21 cellular contexts compared by ENCODE assay signal in genomic region chr19:5075603-5076002, GRCh38.
DNase-seq lines count a peak whose midpoint lies in the region; ATAC-seq, FAIRE-seq and TF ChIP-seq lines count a peak whose summit lies in the region.
"Had no signal": no experiment of that assay in that cellular context is flagged by ENCODE, and none has a peak within 500 bp of the region (broad histone marks: within the 10 kb centered on the region; RNA-seq: fewer than 3 reads in every experiment).

No MANE protein-coding gene starts in this region.

- no peak for DNase-seq in GM23338 (ENCODE audit: low spot score)
- peak; percentile 56 for DNase-seq in activated CD8-positive, alpha-beta memory T cell treated with anti-CD3 and anti-CD28 coated beads, Interleukin-2, amount 50 U/mL, for 48 hours
- peak in 4 of 10 donors; percentile 14 to 40 (median 30) for DNase-seq in naive thymus-derived CD8-positive, alpha-beta T cell
- DNase-seq in RCC 7860 (ENCODE audit: low spot score), result no peak
- DNase-seq: activated CD4-positive, alpha-beta T cell treated with anti-CD3 and anti-CD28 coated beads for 48 hours; activated T-cell treated with anti-CD3 and anti-CD28 coated beads, Interleukin-2, amount 50 U/mL, for 4 hours; amygdala; caudate nucleus; gastrocnemius medialis; midbrain; NCI-H1105 treated with DMSO at 0.1 percent for 48 hours; NCI-H2107; NCI-H526; tibial artery had no signal

- H2AFZ ChIP-seq in GM23338, result no peak overlapping the region
- H2AFZ ChIP-seq: neural progenitor cell had no signal

- H3K79me2 ChIP-seq in GM23338 (replicated peaks; ENCODE audit: insufficient read depth), result no peaks in the 10 kb centered on the region

- H3K9me2 ChIP-seq in GM23338 (ENCODE audit: insufficient read depth), result no peaks in the 10 kb centered on the region

- peaks cover 0 to 22% (median 5%) of the 10 kb centered on the region in 11 experiments; a peak in 9 of 22 replicates for H3K27me3 ChIP-seq in BLaER1 treated with 17β-estradiol and CSF1 and Interleukin-3, amounts not matched to agents 10 nM and 100 nM
- H3K27me3 ChIP-seq in GM23338 (ENCODE audit: insufficient read depth), result no peaks in the 10 kb centered on the region
- H3K27me3 ChIP-seq: gastrocnemius medialis, neural progenitor cell, tibial artery had no signal

- H3K4me2 ChIP-seq in BLaER1 treated with 17β-estradiol and CSF1 and Interleukin-3, amounts not matched to agents 10 nM and 100 nM, result peak overlapping the region; percentile 71 to 99 (median 94); a peak in 19 of 22 replicates
- H3K4me2 ChIP-seq in GM23338, result no peak overlapping the region
- H3K4me2 ChIP-seq: KMS-11, neural progenitor cell had no signal

- ATAC-seq in GM23338, result no peak
- ATAC-seq in naive thymus-derived CD8-positive, alpha-beta T cell, result peak; percentile 58 to 72
- no peak for ATAC-seq in HG03469 (IDR thresholded peaks at IDR 0.05; ENCODE audit: unreplicated experiment)
- no peak for ATAC-seq in GM18907 (IDR thresholded peaks at IDR 0.05; ENCODE audit: unreplicated experiment)
- ATAC-seq: esophagus mucosa, gastrocnemius medialis, Right ventricle myocardium inferior had no signal

- H3K27ac Mint-ChIP-seq in GM23338, result peak overlapping the region; percentile 52; the same call in 1 of the 2 replicates
- H3K27ac Mint-ChIP-seq in naive thymus-derived CD8-positive, alpha-beta T cell, result peak overlapping the region in 5 of 10 donors; percentile 39 to 90 (median 80)
- H3K27ac Mint-ChIP-seq: neural progenitor cell had no signal

- no peak overlapping the region for H3K27ac ChIP-seq in BLaER1 treated with 17β-estradiol and CSF1 and Interleukin-3, amounts not matched to agents 10 nM and 100 nM
- no peak overlapping the region for H3K27ac ChIP-seq in GM23338 (ENCODE audit: low read depth)
- H3K27ac ChIP-seq: gastrocnemius medialis, KMS-11, neural progenitor cell, tibial artery had no signal

- POLR2A ChIA-PET in naive thymus-derived CD8-positive, alpha-beta T cell (lab: Charles Lee), result no interaction called here

- peaks cover 5% of the 10 kb centered on the region; the same call in 2 of the 3 replicates for H3K36me3 Mint-ChIP-seq in GM23338 (ENCODE audit: low read depth)
- peaks cover 0 to 31% (median 8%) of the 10 kb centered on the region in 3 donors for H3K36me3 Mint-ChIP-seq in naive thymus-derived CD8-positive, alpha-beta T cell

- H3K4me1 ChIP-seq in BLaER1 treated with 17β-estradiol and CSF1 and Interleukin-3, amounts not matched to agents 10 nM and 100 nM, result peaks cover 65 to 96% (median 90%) of the 10 kb centered on the region in 10 experiments
- H3K4me1 ChIP-seq in GM23338 (ENCODE audit: insufficient read depth), result peaks cover 18% of the 10 kb centered on the region
- H3K4me1 ChIP-seq: neural progenitor cell, tibial artery had no signal

- no peak overlapping the region for H3K4me3 Mint-ChIP-seq in GM23338
- H3K4me3 Mint-ChIP-seq in naive thymus-derived CD8-positive, alpha-beta T cell, result peak overlapping the region in 6 of 10 donors; percentile 12 to 73 (median 53)
- H3K4me3 Mint-ChIP-seq: activated T-cell treated with anti-CD3 and anti-CD28 coated beads, Interleukin-2, amount 50 U/mL, for 4 hours; neural progenitor cell had no signal

- H3K9me3 Mint-ChIP-seq in GM23338, result no peaks in the 10 kb centered on the region
- no peaks in the 10 kb centered on the region for H3K9me3 Mint-ChIP-seq in naive thymus-derived CD8-positive, alpha-beta T cell
- H3K9me3 Mint-ChIP-seq: activated T-cell treated with anti-CD3 and anti-CD28 coated beads, Interleukin-2, amount 50 U/mL, for 4 hours; neural progenitor cell had no signal

- H3K4me3 ChIP-seq in BLaER1 treated with 17β-estradiol and CSF1 and Interleukin-3, amounts not matched to agents 10 nM and 100 nM, result no peak overlapping the region
- H3K4me3 ChIP-seq in GM23338, result no peak overlapping the region
- H3K4me3 ChIP-seq: gastrocnemius medialis, neural progenitor cell, tibial artery had no signal

- peak overlapping the region in 2 of 11 experiments; percentile 15 to 36; a peak in 2 of 22 replicates for H3K9ac ChIP-seq in BLaER1 treated with 17β-estradiol and CSF1 and Interleukin-3, amounts not matched to agents 10 nM and 100 nM
- H3K9ac ChIP-seq: KMS-11, neural progenitor cell had no signal

- H3F3A ChIP-seq in GM23338 (replicated peaks; ENCODE audit: low read depth), result peaks cover 9% of the 10 kb centered on the region; the same call in 1 of the 2 replicates

- peaks cover 35 to 81% (median 56%) of the 10 kb centered on the region in 11 experiments for H3K36me3 ChIP-seq in BLaER1 treated with 17β-estradiol and CSF1 and Interleukin-3, amounts not matched to agents 10 nM and 100 nM
- H3K36me3 ChIP-seq in GM23338 (ENCODE audit: insufficient read depth), result no peaks in the 10 kb centered on the region
- H3K36me3 ChIP-seq: neural progenitor cell had no signal

- no peak for TF ChIP-seq CTCF in GM23338 (conservative IDR thresholded peaks at IDR 0.05; ENCODE audit: low read depth in 2 of 2)

- H3K4me1 Mint-ChIP-seq in GM23338, result peaks cover 27% of the 10 kb centered on the region
- peaks cover 14 to 36% (median 27%) of the 10 kb centered on the region in 4 donors for H3K4me1 Mint-ChIP-seq in naive thymus-derived CD8-positive, alpha-beta T cell

- no peaks in the 10 kb centered on the region for H3K9me3 ChIP-seq in BLaER1 treated with 17β-estradiol and CSF1 and Interleukin-3, amounts not matched to agents 10 nM and 100 nM (replicated peaks in 1 of 11)
- H3K9me3 ChIP-seq: gastrocnemius medialis, tibial artery had no signal

- peaks cover 92 to 99% (median 97%) of the 10 kb centered on the region in 11 experiments for H4K20me1 ChIP-seq in BLaER1 treated with 17β-estradiol and CSF1 and Interleukin-3, amounts not matched to agents 10 nM and 100 nM
- peaks cover 10% of the 10 kb centered on the region; the same call in 1 of the 2 replicates for H4K20me1 ChIP-seq in GM23338 (replicated peaks; ENCODE audit: insufficient read depth)

- FAIRE-seq in RCC 7860 (lab: Jason Lieb, UNC), result no peak

- peaks cover 7% of the 10 kb centered on the region for H3K27me3 Mint-ChIP-seq in GM23338 (ENCODE audit: insufficient read depth, low read depth, poor library complexity)
- no peaks in the 10 kb centered on the region for H3K27me3 Mint-ChIP-seq in naive thymus-derived CD8-positive, alpha-beta T cell

TF ChIP-seq in GM23338, 12 proteins besides CTCF, POLR2A, EP300 and RAD21:
- TF ChIP-seq STAT1 (IDR thresholded peaks at IDR 0.05; ENCODE audit: unreplicated experiment) (no peak), NANOG (IDR thresholded peaks at IDR 0.05; ENCODE audit: borderline replicate concordance) (no peak), ZNF114 (CRISPR knock-in tag; IDR thresholded peaks at IDR 0.05) (no peak)

Comparison
In these comparisons a context has a peak if more than half of its experiments do, and no peak if none do; other contexts are left out.
1. ATAC-seq: peak in naive thymus-derived CD8-positive, alpha-beta T cell (2 of 2); none in GM23338 (single experiment), HG03469 (single experiment) and GM18907 (single experiment).